12 cellular contexts compared by ENCODE assay signal in the genomic region with DNA sequence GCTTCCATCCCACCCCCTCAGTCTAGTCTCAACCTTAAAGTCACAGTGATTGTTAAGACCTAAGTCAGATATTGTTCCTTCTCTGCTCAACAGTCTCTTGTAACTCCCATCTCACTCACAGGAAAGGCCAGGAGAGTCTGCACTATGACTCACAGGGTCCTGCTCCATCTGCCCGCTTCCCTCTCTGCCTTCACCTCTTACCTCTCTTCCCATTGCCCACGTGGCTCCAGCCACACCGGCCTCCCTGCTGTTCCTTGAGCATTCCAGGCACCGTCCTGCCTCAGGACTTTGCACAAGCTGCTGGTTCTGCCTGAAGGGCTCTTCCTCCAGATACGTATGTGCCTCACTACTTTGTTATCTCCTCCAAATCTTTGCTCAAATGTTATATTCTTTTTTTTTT. TPM values are rescaled to one million over a fixed set of nuclear protein-coding genes. Genes with fewer than 3 reads are reported as not detected.
DNase-seq lines count a peak whose midpoint lies in the region; ATAC-seq, FAIRE-seq and TF ChIP-seq lines count a peak whose summit lies in the region.
"Not testable (repeated sequence)": the region's sequence is repeated elsewhere in the genome, so short reads cannot be mapped to it uniquely, and the experiment has no call there.
"Had no signal": no experiment of that assay in that cellular context is flagged by ENCODE, and none has a peak within 500 bp of the region (broad histone marks: within the 10 kb centered on the region; RNA-seq: fewer than 3 reads in every experiment).

No MANE protein-coding gene starts in this region.

- not testable (repeated sequence) for H3K9me2 ChIP-seq in SK-N-SH

- H3K9ac ChIP-seq in SK-N-SH; endothelial cell of umbilical vein (replicated peaks; ENCODE audit: extremely low read depth, insufficient read depth, low read length); trophoblast cell (ENCODE audit: low read length): not testable (repeated sequence)
- 0 out of 4 replicates have a peak overlapping the region, but pooled peaks of 1 of the 2 experiments have one; percentile 36 for H3K9ac ChIP-seq in K562 (ENCODE audit: insufficient read depth in 1 of 2, low read depth in 2 of 2, low read length in 2 of 2)

- TF ChIP-seq CTCF in HEK293 (tag by site-specific recombination; IDR thresholded peaks at IDR 0.05); SK-N-SH (IDR thresholded peaks at IDR 0.05); K562 (IDR thresholded peaks at IDR 0.05 in 2 of 3, conservative IDR thresholded peaks at IDR 0.05 in 1 of 3; ENCODE audit: insufficient read depth in 2 of 3, low read depth in 1 of 3, low read length in 3 of 3); endothelial cell of umbilical vein (IDR thresholded peaks at IDR 0.05; ENCODE audit: extremely low read depth in 1 of 2, insufficient read depth in 1 of 2, low read depth in 1 of 2, low read length in 2 of 2): not testable (repeated sequence)

- H4K20me1 ChIP-seq in SK-N-SH (ENCODE audit: insufficient read depth); K562 (replicated peaks; ENCODE audit: control insufficient read depth, insufficient read depth, low read length); endothelial cell of umbilical vein (replicated peaks; ENCODE audit: control insufficient read depth, extremely low read depth, insufficient read depth, low read length): not testable (repeated sequence)

- H3K18ac ChIP-seq in trophoblast cell (ENCODE audit: low read length): not testable (repeated sequence)

- not testable (repeated sequence) for H3F3A ChIP-seq in SK-N-SH (replicated peaks; ENCODE audit: insufficient read depth)

- H2AFZ ChIP-seq in SK-N-SH (ENCODE audit: low read depth): peak overlapping the region; percentile 56; the same call in 1 of the 2 replicates
- peak overlapping the region; percentile 72 for H2AFZ ChIP-seq in K562 (ENCODE audit: low read depth, low read length)
- peak overlapping the region; percentile 41 for H2AFZ ChIP-seq in endothelial cell of umbilical vein (ENCODE audit: low read depth, low read length)
- H2AFZ ChIP-seq in trophoblast cell (ENCODE audit: insufficient read depth, low read length, poor library complexity): not testable (repeated sequence)

- peak; percentile 82 for DNase-seq in ELF-1 (ENCODE audit: low read depth, low spot score)
- DNase-seq in M059J (ENCODE audit: low read depth): peak; percentile 47
- DNase-seq in SK-N-SH; K562 (ENCODE audit: extremely low read depth in 1 of 4, low spot score in 3 of 4); endothelial cell of umbilical vein (ENCODE audit: low read depth, low spot score): not testable (repeated sequence)
- peak; percentile 94 to 96 for DNase-seq in trophoblast cell

- not testable (repeated sequence) for H3K4me1 ChIP-seq in HEK293 (ENCODE audit: control insufficient read depth, insufficient read depth, low read length); SK-N-SH (ENCODE audit: control insufficient read depth in 1 of 2, insufficient read depth in 2 of 2, low read depth in 1 of 2, low read length in 1 of 2); endothelial cell of umbilical vein (ENCODE audit: control insufficient read depth, extremely low read depth, insufficient read depth, low read length); trophoblast cell (ENCODE audit: control insufficient read depth in 1 of 2, insufficient read depth in 2 of 2, low read length in 2 of 2)
- peaks cover 11 to 18% of the 10 kb centered on the region in 2 experiments for H3K4me1 ChIP-seq in K562 (replicated peaks in 1 of 2; ENCODE audit: control insufficient read depth in 2 of 2, insufficient read depth in 2 of 2, low read length in 2 of 2)

- not testable (repeated sequence) for H3K79me2 ChIP-seq in SK-N-SH (ENCODE audit: insufficient read depth); K562 (ENCODE audit: control insufficient read depth, insufficient read depth, low read length); endothelial cell of umbilical vein (ENCODE audit: control insufficient read depth, insufficient read depth, low read length); trophoblast cell (ENCODE audit: control insufficient read depth, insufficient read depth, low read length, poor library complexity)

- not testable (repeated sequence) for H2BK12ac ChIP-seq in trophoblast cell (ENCODE audit: low read length)

- peaks cover 13% of the 10 kb centered on the region for H3K79me1 ChIP-seq in trophoblast cell (ENCODE audit: low read length)

- not testable (repeated sequence) for H2BK5ac ChIP-seq in trophoblast cell (ENCODE audit: low read depth, low read length, poor library complexity)

- dilution Hi-C loops in endothelial cell of umbilical vein (cut with MboI; ENCODE audit: extremely low pct_ligation_motif_present, low sequenced_read_pairs): not testable (repeated sequence)

- not testable (repeated sequence) for H3K9me1 ChIP-seq in K562 (ENCODE audit: control insufficient read depth, insufficient read depth, low read length); endothelial cell of umbilical vein (replicated peaks; ENCODE audit: control insufficient read depth, extremely low read depth, insufficient read depth, low read length)

- BruUV-seq in K562 (replicated peaks; lab: Mats Ljungman, UMichigan); endothelial cell of umbilical vein (replicated peaks; lab: Mats Ljungman, UMichigan): not testable (repeated sequence)

- not testable (repeated sequence) for H3K27me3 ChIP-seq in SK-N-SH (ENCODE audit: insufficient read depth); K562 (ENCODE audit: control insufficient read depth in 2 of 2, insufficient read depth in 2 of 2, low read length in 2 of 2); endothelial cell of umbilical vein (ENCODE audit: control insufficient read depth in 2 of 2, insufficient read depth in 2 of 2, low read length in 2 of 2); trophoblast cell (ENCODE audit: insufficient read depth, low read length)

- FAIRE-seq in K562 (lab: Jason Lieb, UNC) (peak; percentile 67), endothelial cell of umbilical vein (lab: Jason Lieb, UNC) (peak; percentile 62)

- not testable (repeated sequence) for H3K14ac ChIP-seq in trophoblast cell (ENCODE audit: low read length)

- WGBS in SK-N-SH (ENCODE audit: low lambda C conversion rate): 33% methylated on average over 5 of the region's 5 CpGs
- 33% methylated on average over 5 of the region's 5 CpGs for WGBS in K562 (ENCODE audit: insufficient coverage, low coverage, missing lambda C conversion rate)
- no CpG with 5 or more reads among the region's 5 CpGs for WGBS in trophoblast cell (ENCODE audit: extremely low coverage, insufficient coverage, insufficient read length)

- H4K12ac ChIP-seq in trophoblast cell (ENCODE audit: low read depth, low read length): not testable (repeated sequence)

- H3K23ac ChIP-seq in trophoblast cell (ENCODE audit: low read length): not testable (repeated sequence)

- not testable (repeated sequence) for TF ChIP-seq POLR2A in K562 (conservative IDR thresholded peaks at IDR 0.05); endothelial cell of umbilical vein (IDR thresholded peaks at IDR 0.05; ENCODE audit: low read depth, low read length)

- not testable (repeated sequence) for H3K36me3 ChIP-seq in HEK293 (ENCODE audit: control insufficient read depth in 2 of 2, insufficient read depth in 1 of 2, low read length in 2 of 2); SK-N-SH (replicated peaks in 1 of 2; ENCODE audit: control insufficient read depth in 1 of 2, insufficient read depth in 2 of 2, low read length in 1 of 2); K562 (ENCODE audit: control insufficient read depth, insufficient read depth, low read length); endothelial cell of umbilical vein (ENCODE audit: control insufficient read depth in 2 of 2, extremely low read depth in 1 of 2, insufficient read depth in 2 of 2, low read length in 2 of 2); trophoblast cell (ENCODE audit: control insufficient read depth in 1 of 2, insufficient read depth in 2 of 2, low read length in 2 of 2)

- POLR2A ChIA-PET in HEK293 (lab: Yijun Ruan, JAX): interaction anchor here (0.7 kb wide), 1 partner anchor 258 kb away, joined by 8 read pairs; no protein-coding TSS in a partner anchor
- POLR2A ChIA-PET in SK-N-SH (lab: Yijun Ruan, JAX); K562 (lab: Yijun Ruan, JAX): not testable (repeated sequence)
- POLR2A ChIA-PET in endothelial cell of umbilical vein (lab: Charles Lee): interaction anchor here (0.8 kb wide), 1 partner anchor 542 kb away, joined by 5 read pairs; no protein-coding TSS in a partner anchor

- intact Hi-C loops in K562 (cut with micrococcal nuclease); endothelial cell of umbilical vein (cut with micrococcal nuclease): not testable (repeated sequence)

- not testable (repeated sequence) for H2AK5ac ChIP-seq in trophoblast cell (ENCODE audit: low read length)

- ATAC-seq in K562: peak; percentile 26; the same call in 2 of the 3 replicates

- H3K9me3 ChIP-seq in HEK293 (ENCODE audit: control insufficient read depth, insufficient read depth, low read depth, low read length); SK-N-SH; K562 (replicated peaks; ENCODE audit: control insufficient read depth, insufficient read depth, low read depth, low read length); endothelial cell of umbilical vein (replicated peaks; ENCODE audit: control insufficient read depth, insufficient read depth, low read length); trophoblast cell (ENCODE audit: insufficient read depth, low read depth, low read length): not testable (repeated sequence)

- not testable (repeated sequence) for TF ChIP-seq RAD21 in SK-N-SH (IDR thresholded peaks at IDR 0.05; ENCODE audit: low read length); K562 (CRISPR knock-in tag; conservative IDR thresholded peaks at IDR 0.05 in 1 of 2, IDR thresholded peaks at IDR 0.05 in 1 of 2)

- not testable (repeated sequence) for H2BK120ac ChIP-seq in trophoblast cell (ENCODE audit: insufficient read depth, low read length, poor library complexity)

- not testable (repeated sequence) for H3K4me2 ChIP-seq in SK-N-SH; K562 (ENCODE audit: insufficient read depth, low read length); endothelial cell of umbilical vein (ENCODE audit: insufficient read depth, low read length); trophoblast cell (ENCODE audit: low read length)

- not testable (repeated sequence) for H3K27ac ChIP-seq in HEK293 (ENCODE audit: extremely low read depth, low read depth, low read length); SK-N-SH (ENCODE audit: low read depth in 2 of 2, low read length in 1 of 2); K562 (ENCODE audit: extremely low read depth, low read depth, low read length); endothelial cell of umbilical vein (ENCODE audit: insufficient read depth, low read depth, low read length); trophoblast cell (ENCODE audit: low read depth, low read length)

- H3K4ac ChIP-seq in trophoblast cell (ENCODE audit: low read depth, low read length): not testable (repeated sequence)

- not testable (repeated sequence) for H4K8ac ChIP-seq in trophoblast cell (ENCODE audit: low read depth, low read length)

- CTCF ChIA-PET in HEK293 (lab: Yijun Ruan, JAX) (interaction anchor here (1.4 to 2.4 kb wide), 2 partner anchors 43 to 97 kb away, joined by 3 to 7 read pairs; no protein-coding TSS in a partner anchor), SK-N-SH (lab: Yijun Ruan, JAX) (interaction anchor here (1.0 kb wide), 1 partner anchor 17 kb away, joined by 3 read pairs; no protein-coding TSS in a partner anchor)
- CTCF ChIA-PET in K562 (lab: Yijun Ruan, JAX; ENCODE audit: low intra/inter-chr PET ratio); endothelial cell of umbilical vein (lab: Charles Lee): not testable (repeated sequence)

- not testable (repeated sequence) for H4K91ac ChIP-seq in trophoblast cell (ENCODE audit: low read depth, low read length)

- in situ Hi-C loops in K562 (cut with MboI): not testable (repeated sequence)

- H3K4me3 ChIP-seq in HEK293 (ENCODE audit: low read depth, low read length); SK-N-SH (ENCODE audit: low read depth in 2 of 2, low read length in 1 of 2); K562; endothelial cell of umbilical vein (replicated peaks in 1 of 3; ENCODE audit: insufficient read depth in 1 of 3, low read depth in 1 of 3, low read length in 3 of 3); trophoblast cell (ENCODE audit: low read depth, low read length): not testable (repeated sequence)

- not testable (repeated sequence) for TF ChIP-seq EP300 in SK-N-SH (IDR thresholded peaks at IDR 0.05; ENCODE audit: borderline replicate concordance in 1 of 2, low read depth in 1 of 2, low read length in 1 of 2); K562 (IDR thresholded peaks at IDR 0.05; ENCODE audit: low read length)

RNA-seq across cellular contexts. Expression of gene GPR32, which starts 3.0 kb away (rescaled TPM):
- total RNA-seq in M059J (2014; rRNA removed; shearing (Covaris generic)): not detected in 2 replicates
- polyA plus RNA-seq in SK-N-SH (2012; rRNA removed): not detected in 2 replicates
- polyA plus RNA-seq in SK-N-SH (2012; cell fraction: cytosol; rRNA removed): not detected in 2 replicates
- polyA plus RNA-seq in SK-N-SH (2012; cell fraction: nucleus; rRNA removed): 0.07 TPM in 1 of 2 replicates, not detected in the other
- not detected in 2 replicates for total RNA-seq in K562 (2011; cell fraction: chromatin; rRNA removed; ENCODE audit: low replicate concordance)
- total RNA-seq in K562 (2011; cell fraction: nucleolus; rRNA removed): not detected in 2 replicates
- total RNA-seq in K562 (2011; cell fraction: nucleoplasm; rRNA removed): not detected in 2 replicates
- total RNA-seq in K562 (2014; rRNA removed): not detected in 2 replicates
- not detected in 2 replicates for total RNA-seq in K562 (2014; rRNA removed; fragmentation: Illumina TruSeq; extraction: Trizol)
- not detected in 2 replicates for total RNA-seq in K562 (2015; rRNA removed; fragmentation: Illumina TruSeq; extraction: Trizol)
- total RNA-seq in K562 (2021): 0.18 TPM in 1 of 2 replicates, not detected in the other
- polyA plus RNA-seq in K562 (2011; rRNA removed): not detected in 2 replicates
- polyA plus RNA-seq in K562 (2011; cell fraction: cytosol; rRNA removed): not detected in 2 replicates
- not detected in 2 replicates for polyA plus RNA-seq in K562 (2011; cell fraction: nucleus; rRNA removed)
- 0.07 and 0.12 TPM in 2 replicates for polyA plus RNA-seq in K562 (2012)
- polyA plus RNA-seq in K562 (2014; fragmentation: Illumina TruSeq; extraction: Trizol): not detected in 2 replicates
- polyA plus RNA-seq in K562 (2014; fragmentation: Nextera tagmentation; extraction: Ambion mirVana): not detected
- polyA plus RNA-seq in K562 (2014; rRNA removed): not detected in 2 replicates
- polyA minus RNA-seq in K562 (2011; rRNA and poly(A)+ RNA removed): not detected in 2 replicates
- polyA minus RNA-seq in K562 (2011; cell fraction: cytosol; rRNA and poly(A)+ RNA removed): not detected in 2 replicates
- polyA minus RNA-seq in K562 (2011; cell fraction: nucleus; rRNA and poly(A)+ RNA removed): not detected in 2 replicates
- not detected in 2 replicates for total RNA-seq in endothelial cell of umbilical vein
- not detected in 2 replicates for polyA plus RNA-seq in endothelial cell of umbilical vein
- not detected in 2 replicates for polyA plus RNA-seq in endothelial cell of umbilical vein (2011; cell fraction: cytosol; rRNA removed)
- not detected in 2 replicates for polyA plus RNA-seq in endothelial cell of umbilical vein (2011; cell fraction: nucleus; rRNA removed)
- not detected in 2 replicates for polyA plus RNA-seq in endothelial cell of umbilical vein (2012)
- polyA minus RNA-seq in endothelial cell of umbilical vein: not detected in 2 replicates
- not detected for polyA minus RNA-seq in endothelial cell of umbilical vein (2011; cell fraction: cytosol; rRNA and poly(A)+ RNA removed)
- not detected in 2 replicates for polyA minus RNA-seq in endothelial cell of umbilical vein (2011; cell fraction: nucleus; rRNA and poly(A)+ RNA removed)
- 32.8 and 36.8 TPM in 2 replicates for polyA plus RNA-seq in trophoblast cell (2013)
- total RNA-seq: A673; CD8-positive, alpha-beta T cell; H4 had no signal
- polyA plus RNA-seq: BJ, CD14-positive monocyte had no signal

RNA-seq across cellular contexts. Expression of gene ACP4, which starts 23.0 kb away (rescaled TPM):
- total RNA-seq in M059J (2014; rRNA removed; shearing (Covaris generic)): not detected in 2 replicates
- polyA plus RNA-seq in SK-N-SH (2012; rRNA removed) (not detected in 2 replicates), K562 (2011; rRNA removed) (not detected in 2 replicates), K562 (2014; fragmentation: Illumina TruSeq; extraction: Trizol) (not detected in 2 replicates), K562 (2014; fragmentation: Nextera tagmentation; extraction: Ambion mirVana) (not detected), K562 (2014; rRNA removed) (not detected in 2 replicates), endothelial cell of umbilical vein (not detected in 2 replicates)
- not detected in 2 replicates for polyA plus RNA-seq in SK-N-SH (2012; cell fraction: cytosol; rRNA removed)
- not detected in 2 replicates for polyA plus RNA-seq in SK-N-SH (2012; cell fraction: nucleus; rRNA removed)
- total RNA-seq in K562 (2011; cell fraction: chromatin; rRNA removed; ENCODE audit: low replicate concordance): not detected in 2 replicates
- total RNA-seq in K562 (2011; cell fraction: nucleolus; rRNA removed): not detected in 2 replicates
- not detected in 2 replicates for total RNA-seq in K562 (2011; cell fraction: nucleoplasm; rRNA removed)
- total RNA-seq in K562 (2014; rRNA removed) (not detected in 2 replicates), K562 (2014; rRNA removed; fragmentation: Illumina TruSeq; extraction: Trizol) (not detected in 2 replicates), K562 (2015; rRNA removed; fragmentation: Illumina TruSeq; extraction: Trizol) (not detected in 2 replicates), K562 (2021) (not detected in 2 replicates), endothelial cell of umbilical vein (not detected in 2 replicates)
- not detected in 2 replicates for polyA plus RNA-seq in K562 (2011; cell fraction: cytosol; rRNA removed)
- polyA plus RNA-seq in K562 (2011; cell fraction: nucleus; rRNA removed): not detected in 2 replicates
- not detected in 2 replicates for polyA plus RNA-seq in K562 (2012)
- polyA minus RNA-seq in K562 (2011; rRNA and poly(A)+ RNA removed): not detected in 2 replicates
- not detected in 2 replicates for polyA minus RNA-seq in K562 (2011; cell fraction: cytosol; rRNA and poly(A)+ RNA removed)
- not detected in 2 replicates for polyA minus RNA-seq in K562 (2011; cell fraction: nucleus; rRNA and poly(A)+ RNA removed)
- not detected in 2 replicates for polyA plus RNA-seq in endothelial cell of umbilical vein (2011; cell fraction: cytosol; rRNA removed)
- not detected in 2 replicates for polyA plus RNA-seq in endothelial cell of umbilical vein (2011; cell fraction: nucleus; rRNA removed)
- polyA plus RNA-seq in endothelial cell of umbilical vein (2012): not detected in 2 replicates
- not detected in 2 replicates for polyA minus RNA-seq in endothelial cell of umbilical vein
- polyA minus RNA-seq in endothelial cell of umbilical vein (2011; cell fraction: cytosol; rRNA and poly(A)+ RNA removed): not detected
- polyA minus RNA-seq in endothelial cell of umbilical vein (2011; cell fraction: nucleus; rRNA and poly(A)+ RNA removed): not detected in 2 replicates
- 0.19 and 0.33 TPM in 2 replicates for polyA plus RNA-seq in trophoblast cell (2013)
- total RNA-seq: A673; CD8-positive, alpha-beta T cell; H4 had no signal
- polyA plus RNA-seq: BJ, CD14-positive monocyte had no signal

RNA-seq across cellular contexts. Expression of gene CLEC11A, which starts 44.1 kb away (rescaled TPM):
- total RNA-seq in M059J (2014; rRNA removed; shearing (Covaris generic)): 6.1 and 10.0 TPM in 2 replicates
- polyA plus RNA-seq in SK-N-SH (2012; rRNA removed) (4.4 and 5.1 TPM in 2 replicates), K562 (2011; rRNA removed) (3.0 and 17.4 TPM in 2 replicates), K562 (2014; fragmentation: Illumina TruSeq; extraction: Trizol) (3.4 and 8.3 TPM in 2 replicates), K562 (2014; fragmentation: Nextera tagmentation; extraction: Ambion mirVana) (under 1 TPM; 0.39 to 0.46 TPM), K562 (2014; rRNA removed) (31.8 and 43.9 TPM in 2 replicates), endothelial cell of umbilical vein (30.1 and 37.2 TPM in 2 replicates)
- 2.4 and 4.2 TPM in 2 replicates for polyA plus RNA-seq in SK-N-SH (2012; cell fraction: cytosol; rRNA removed)
- 4.9 and 12.2 TPM in 2 replicates for polyA plus RNA-seq in SK-N-SH (2012; cell fraction: nucleus; rRNA removed)
- 0.69 and 6.7 TPM in 2 replicates for total RNA-seq in K562 (2011; cell fraction: chromatin; rRNA removed; ENCODE audit: low replicate concordance)
- total RNA-seq in K562 (2011; cell fraction: nucleolus; rRNA removed): 14.3 and 15.2 TPM in 2 replicates
- total RNA-seq in K562 (2011; cell fraction: nucleoplasm; rRNA removed): 7.3 and 8.3 TPM in 2 replicates
- total RNA-seq in K562 (2014; rRNA removed) (32.7 and 34.8 TPM in 2 replicates), K562 (2014; rRNA removed; fragmentation: Illumina TruSeq; extraction: Trizol) (2.5 and 2.7 TPM in 2 replicates), K562 (2015; rRNA removed; fragmentation: Illumina TruSeq; extraction: Trizol) (16.1 and 16.7 TPM in 2 replicates), K562 (2021) (31.3 and 31.4 TPM in 2 replicates), endothelial cell of umbilical vein (10.4 and 13.3 TPM in 2 replicates)
- polyA plus RNA-seq in K562 (2011; cell fraction: cytosol; rRNA removed): 26.3 and 38.6 TPM in 2 replicates
- 42.7 and 43.1 TPM in 2 replicates for polyA plus RNA-seq in K562 (2011; cell fraction: nucleus; rRNA removed)
- polyA plus RNA-seq in K562 (2012): 32.9 and 74.8 TPM in 2 replicates
- 0.49 and 1.0 TPM in 2 replicates for polyA minus RNA-seq in K562 (2011; rRNA and poly(A)+ RNA removed)
- polyA minus RNA-seq in K562 (2011; cell fraction: cytosol; rRNA and poly(A)+ RNA removed): 1.6 and 12.8 TPM in 2 replicates
- polyA minus RNA-seq in K562 (2011; cell fraction: nucleus; rRNA and poly(A)+ RNA removed): 5.9 and 7.9 TPM in 2 replicates
- polyA plus RNA-seq in endothelial cell of umbilical vein (2011; cell fraction: cytosol; rRNA removed): 11.2 and 17.3 TPM in 2 replicates
- 15.5 and 18.9 TPM in 2 replicates for polyA plus RNA-seq in endothelial cell of umbilical vein (2011; cell fraction: nucleus; rRNA removed)
- 26.1 and 56.4 TPM in 2 replicates for polyA plus RNA-seq in endothelial cell of umbilical vein (2012)
- 2.1 and 2.9 TPM in 2 replicates for polyA minus RNA-seq in endothelial cell of umbilical vein
- not detected for polyA minus RNA-seq in endothelial cell of umbilical vein (2011; cell fraction: cytosol; rRNA and poly(A)+ RNA removed)
- polyA minus RNA-seq in endothelial cell of umbilical vein (2011; cell fraction: nucleus; rRNA and poly(A)+ RNA removed): 2.5 and 3.4 TPM in 2 replicates
- polyA plus RNA-seq in trophoblast cell (2013): 13.4 and 15.0 TPM in 2 replicates

RNA-seq across cellular contexts. Expression of gene SHANK1, which starts 47.7 kb away (rescaled TPM):
- total RNA-seq in M059J (2014; rRNA removed; shearing (Covaris generic)): 0.15 TPM in 2 replicates
- 0.28 and 0.31 TPM in 2 replicates for polyA plus RNA-seq in SK-N-SH (2012; rRNA removed)
- polyA plus RNA-seq in SK-N-SH (2012; cell fraction: cytosol; rRNA removed): 0.08 and 0.35 TPM in 2 replicates
- polyA plus RNA-seq in SK-N-SH (2012; cell fraction: nucleus; rRNA removed): 1.6 and 2.0 TPM in 2 replicates
- total RNA-seq in K562 (2011; cell fraction: chromatin; rRNA removed; ENCODE audit: low replicate concordance): 1.1 and 2.3 TPM in 2 replicates
- 0.53 and 1.3 TPM in 2 replicates for total RNA-seq in K562 (2011; cell fraction: nucleolus; rRNA removed)
- total RNA-seq in K562 (2011; cell fraction: nucleoplasm; rRNA removed): 1.8 and 2.4 TPM in 2 replicates
- 0.65 and 0.73 TPM in 2 replicates for total RNA-seq in K562 (2014; rRNA removed)
- 0.29 and 0.55 TPM in 2 replicates for total RNA-seq in K562 (2014; rRNA removed; fragmentation: Illumina TruSeq; extraction: Trizol)
- 0.33 and 0.57 TPM in 2 replicates for total RNA-seq in K562 (2015; rRNA removed; fragmentation: Illumina TruSeq; extraction: Trizol)
- 1.3 and 1.8 TPM in 2 replicates for total RNA-seq in K562 (2021)
- polyA plus RNA-seq in K562 (2011; rRNA removed): 0.33 and 0.61 TPM in 2 replicates
- 0.66 and 2.6 TPM in 2 replicates for polyA plus RNA-seq in K562 (2011; cell fraction: cytosol; rRNA removed)
- 1.0 and 1.7 TPM in 2 replicates for polyA plus RNA-seq in K562 (2011; cell fraction: nucleus; rRNA removed)
- 0.69 and 1.3 TPM in 2 replicates for polyA plus RNA-seq in K562 (2012)
- polyA plus RNA-seq in K562 (2014; fragmentation: Illumina TruSeq; extraction: Trizol): 0.64 and 1.8 TPM in 2 replicates
- not detected for polyA plus RNA-seq in K562 (2014; fragmentation: Nextera tagmentation; extraction: Ambion mirVana)
- polyA plus RNA-seq in K562 (2014; rRNA removed): 0.52 and 1.6 TPM in 2 replicates
- 0.18 and 0.42 TPM in 2 replicates for polyA minus RNA-seq in K562 (2011; rRNA and poly(A)+ RNA removed)
- polyA minus RNA-seq in K562 (2011; cell fraction: cytosol; rRNA and poly(A)+ RNA removed): 0.86 and 1.2 TPM in 2 replicates
- 0.56 and 1.3 TPM in 2 replicates for polyA minus RNA-seq in K562 (2011; cell fraction: nucleus; rRNA and poly(A)+ RNA removed)
- total RNA-seq in endothelial cell of umbilical vein: 1.2 and 1.9 TPM in 2 replicates
- 0.60 and 0.66 TPM in 2 replicates for polyA plus RNA-seq in endothelial cell of umbilical vein
- 0.27 and 0.38 TPM in 2 replicates for polyA plus RNA-seq in endothelial cell of umbilical vein (2011; cell fraction: cytosol; rRNA removed)
- 3.5 and 4.2 TPM in 2 replicates for polyA plus RNA-seq in endothelial cell of umbilical vein (2011; cell fraction: nucleus; rRNA removed)
- polyA plus RNA-seq in endothelial cell of umbilical vein (2012): 2.0 and 2.5 TPM in 2 replicates
- polyA minus RNA-seq in endothelial cell of umbilical vein: 0.25 and 4.7 TPM in 2 replicates
- not detected for polyA minus RNA-seq in endothelial cell of umbilical vein (2011; cell fraction: cytosol; rRNA and poly(A)+ RNA removed)
- 1.4 and 1.7 TPM in 2 replicates for polyA minus RNA-seq in endothelial cell of umbilical vein (2011; cell fraction: nucleus; rRNA and poly(A)+ RNA removed)
- polyA plus RNA-seq in trophoblast cell (2013): 3.7 and 4.4 TPM in 2 replicates
- polyA plus RNA-seq: CD14-positive monocyte had no signal

RNA-seq across cellular contexts. Expression of gene KLK1, which starts 56.3 kb away (rescaled TPM):
- total RNA-seq in M059J (2014; rRNA removed; shearing (Covaris generic)): not detected in 2 replicates
- polyA plus RNA-seq in SK-N-SH (2012; rRNA removed): not detected in 2 replicates
- not detected in 2 replicates for polyA plus RNA-seq in SK-N-SH (2012; cell fraction: cytosol; rRNA removed)
- polyA plus RNA-seq in SK-N-SH (2012; cell fraction: nucleus; rRNA removed): not detected in 2 replicates
- 12.6 and 15.0 TPM in 2 replicates for total RNA-seq in K562 (2011; cell fraction: chromatin; rRNA removed; ENCODE audit: low replicate concordance)
- total RNA-seq in K562 (2011; cell fraction: nucleolus; rRNA removed): 8.7 and 9.7 TPM in 2 replicates
- total RNA-seq in K562 (2011; cell fraction: nucleoplasm; rRNA removed): 14.8 and 17.8 TPM in 2 replicates
- 1.2 and 3.1 TPM in 2 replicates for total RNA-seq in K562 (2014; rRNA removed)
- 1.5 TPM in 2 replicates for total RNA-seq in K562 (2014; rRNA removed; fragmentation: Illumina TruSeq; extraction: Trizol)
- 0.87 and 1.3 TPM in 2 replicates for total RNA-seq in K562 (2015; rRNA removed; fragmentation: Illumina TruSeq; extraction: Trizol)
- 9.3 and 11.7 TPM in 2 replicates for total RNA-seq in K562 (2021)
- 9.6 and 13.5 TPM in 2 replicates for polyA plus RNA-seq in K562 (2011; rRNA removed)
- polyA plus RNA-seq in K562 (2011; cell fraction: cytosol; rRNA removed): 16.9 and 24.1 TPM in 2 replicates
- 23.3 and 36.6 TPM in 2 replicates for polyA plus RNA-seq in K562 (2011; cell fraction: nucleus; rRNA removed)
- polyA plus RNA-seq in K562 (2012): 13.7 and 31.9 TPM in 2 replicates
- polyA plus RNA-seq in K562 (2014; fragmentation: Illumina TruSeq; extraction: Trizol): 14.3 and 15.4 TPM in 2 replicates
- 10 to 100 TPM in 1 of 2 experiments, 1 to 10 TPM in 1; 9.1 to 10.3 TPM for polyA plus RNA-seq in K562 (2014; fragmentation: Nextera tagmentation; extraction: Ambion mirVana)
- 5.3 and 9.8 TPM in 2 replicates for polyA plus RNA-seq in K562 (2014; rRNA removed)
- polyA minus RNA-seq in K562 (2011; rRNA and poly(A)+ RNA removed): 8.6 and 11.7 TPM in 2 replicates
- 8.4 and 11.9 TPM in 2 replicates for polyA minus RNA-seq in K562 (2011; cell fraction: cytosol; rRNA and poly(A)+ RNA removed)
- polyA minus RNA-seq in K562 (2011; cell fraction: nucleus; rRNA and poly(A)+ RNA removed): 7.9 and 10.4 TPM in 2 replicates
- not detected in 2 replicates for total RNA-seq in endothelial cell of umbilical vein
- 0.08 TPM in 1 of 2 replicates, not detected in the other for polyA plus RNA-seq in endothelial cell of umbilical vein
- not detected in 2 replicates for polyA plus RNA-seq in endothelial cell of umbilical vein (2011; cell fraction: cytosol; rRNA removed)
- not detected in 2 replicates for polyA plus RNA-seq in endothelial cell of umbilical vein (2011; cell fraction: nucleus; rRNA removed)
- 0.21 and 0.59 TPM in 2 replicates for polyA plus RNA-seq in endothelial cell of umbilical vein (2012)
- 1.7 TPM in 1 of 2 replicates, not detected in the other for polyA minus RNA-seq in endothelial cell of umbilical vein
- polyA minus RNA-seq in endothelial cell of umbilical vein (2011; cell fraction: cytosol; rRNA and poly(A)+ RNA removed): not detected
- not detected in 2 replicates for polyA minus RNA-seq in endothelial cell of umbilical vein (2011; cell fraction: nucleus; rRNA and poly(A)+ RNA removed)
- polyA plus RNA-seq in trophoblast cell (2013): 0.11 TPM in 1 of 2 replicates, not detected in the other
- total RNA-seq: A673; CD8-positive, alpha-beta T cell; H4 had no signal
